7 cellular contexts compared by ENCODE assay signal in the genomic region with DNA sequence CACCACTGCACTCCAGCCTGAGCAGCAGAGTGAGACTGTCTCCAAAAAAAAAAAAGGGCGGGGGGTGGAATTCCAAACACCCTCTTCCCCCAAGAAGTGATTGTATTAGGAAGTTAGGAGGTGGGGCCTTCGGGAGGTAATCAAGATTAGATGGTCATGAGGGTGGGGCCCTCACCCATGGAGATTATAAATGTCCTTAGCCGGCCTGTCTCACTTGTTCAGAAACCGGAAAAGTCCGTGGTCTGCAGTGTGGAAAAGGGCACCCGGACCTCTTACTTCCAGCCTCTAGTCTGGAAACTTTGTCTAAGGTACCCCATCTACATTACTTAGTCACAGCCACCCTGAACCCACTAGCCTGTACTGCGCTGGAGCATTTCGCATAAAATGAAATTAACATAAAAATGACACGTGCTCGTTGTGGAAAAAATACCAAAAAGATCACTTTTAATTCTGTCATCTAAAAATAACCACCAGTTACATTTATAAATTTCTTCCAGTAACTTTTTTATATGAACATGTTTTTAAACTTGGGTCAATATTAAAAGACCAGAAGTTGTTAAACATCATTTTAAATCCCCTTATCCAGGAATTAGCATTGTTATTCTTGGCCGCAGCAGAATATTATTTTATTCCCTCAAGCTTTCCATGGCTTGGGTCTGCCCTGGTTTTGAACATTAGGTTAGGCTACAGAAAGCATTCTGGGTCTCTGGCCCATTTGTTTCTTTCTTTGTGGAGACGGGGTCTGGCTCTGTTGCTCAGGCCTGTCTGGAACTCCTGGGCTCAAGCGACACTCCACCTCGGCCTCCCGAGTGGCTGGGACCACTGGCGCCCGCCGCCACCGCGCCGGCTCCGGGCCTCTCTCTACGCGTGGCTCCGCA. TPM values are rescaled to one million over a fixed set of nuclear protein-coding genes. Genes with fewer than 3 reads are reported as not detected.
DNase-seq lines count a peak whose midpoint lies in the region; ATAC-seq and TF ChIP-seq lines count a peak whose summit lies in the region.

No MANE protein-coding gene starts in this region.

- peaks cover 32% of the 10 kb centered on the region for H3K4me1 Mint-ChIP-seq in nephron

- peak overlapping the region; percentile 85 for H3K4me3 ChIP-seq in HAP-1

- H3K4me3 Mint-ChIP-seq in nephron: peak overlapping the region; percentile 92 to 99 (median 97)

- peaks cover 29% of the 10 kb centered on the region for H3K36me3 ChIP-seq in HAP-1 (replicated peaks)

- peaks cover 19% of the 10 kb centered on the region for H3K4me1 ChIP-seq in HAP-1

- DNase-seq in HAP-1 (ENCODE audit: low spot score in 2 of 2) (peak; percentile 32 to 57), SK-N-DZ (ENCODE audit: low spot score) (peak; percentile 5), DMS153 (lab: John Stamatoyannopoulos, UW) (no peak), H4 (ENCODE audit: low spot score) (no peak)
- DNase-seq in effector CD4-positive, alpha-beta T cell: peak; percentile 2

- no peak for ATAC-seq in GM18511 (IDR thresholded peaks at IDR 0.05; ENCODE audit: unreplicated experiment)

- TF ChIP-seq CTCF in nephron (IDR thresholded peaks at IDR 0.05; ENCODE audit: unreplicated experiment in 3 of 3): no peak

- H3K9me3 Mint-ChIP-seq in nephron: no peaks in the 10 kb centered on the region

- peaks cover 11% of the 10 kb centered on the region for H3K36me3 Mint-ChIP-seq in nephron (ENCODE audit: low read depth)

- in situ Hi-C loops in HAP-1 (cut with MboI; ENCODE audit: low sequenced_read_pairs): loop anchor here (25.0 kb wide), 1 partner anchor 352 kb away; no protein-coding TSS in a partner anchor

- no peaks in the 10 kb centered on the region for H3K27me3 Mint-ChIP-seq in nephron (ENCODE audit: low read depth)

- H3K27me3 ChIP-seq in HAP-1 (ENCODE audit: low read depth): no peaks in the 10 kb centered on the region

- H3K9me3 ChIP-seq in HAP-1: no peaks in the 10 kb centered on the region

- peak overlapping the region; percentile 98 to 100 (median 99) for H3K27ac Mint-ChIP-seq in nephron

RNA-seq across cellular contexts. Expression of gene CKS2, which starts 1.1 kb away (rescaled TPM):
- polyA plus RNA-seq in SK-N-DZ (2014; cell fraction: cytosol; rRNA removed): 389 and 393 TPM in 2 replicates
- 222 and 336 TPM in 2 replicates for polyA plus RNA-seq in SK-N-DZ (2014; cell fraction: nucleus; rRNA removed)
- total RNA-seq in H4 (2014; rRNA removed; shearing (Covaris generic)): 581 and 614 TPM in 2 replicates

RNA-seq across cellular contexts. Expression of gene SECISBP2, which starts 8.5 kb away (rescaled TPM):
- polyA plus RNA-seq in SK-N-DZ (2014; cell fraction: cytosol; rRNA removed): 58.2 and 58.9 TPM in 2 replicates
- polyA plus RNA-seq in SK-N-DZ (2014; cell fraction: nucleus; rRNA removed): 77.3 and 101 TPM in 2 replicates
- 14.1 and 18.7 TPM in 2 replicates for total RNA-seq in H4 (2014; rRNA removed; shearing (Covaris generic))

Comparison
In these comparisons a context has a peak if more than half of its experiments do, and no peak if none do; other contexts are left out.
1. DNase-seq: peak in HAP-1 (2 of 2), SK-N-DZ (single experiment) and effector CD4-positive, alpha-beta T cell (single experiment); none in DMS153 (single experiment) and H4 (single experiment).